ENCODE assay signal across 23 cellular contexts in genomic region chr9:124814178-124814535, GRCh38. TPM values are rescaled to one million over a fixed set of nuclear protein-coding genes. Genes with fewer than 3 reads are reported as not detected.
DNase-seq lines count a peak whose midpoint lies in the region; TF ChIP-seq lines count a peak whose summit lies in the region.
"Had no signal": no experiment of that assay in that cellular context is flagged by ENCODE, and none has a peak within 500 bp of the region (broad histone marks: within the 10 kb centered on the region; RNA-seq: fewer than 3 reads in every experiment).

No MANE protein-coding gene starts in this region.

- H3K4me3 Mint-ChIP-seq in chondrocyte (ENCODE audit: unreplicated experiment) = no peak overlapping the region
- no peak overlapping the region for H3K4me3 Mint-ChIP-seq in nephron
- H3K4me3 Mint-ChIP-seq: activated CD8-positive, alpha-beta memory T cell treated with anti-CD3 and anti-CD28 coated beads, Interleukin-2, amount 10 ng/mL, durations not matched to agents 7 days and 5 days; activated naive CD8-positive, alpha-beta T cell; effector memory CD8-positive, alpha-beta T cell; stimulated activated effector memory CD8-positive, alpha-beta T cell treated with anti-CD3 and anti-CD28 coated beads, Interleukin-12 subunit alpha, Interleukin-12 subunit beta, amount 100 ng/mL, for 72 hours had no signal

- no peaks in the 10 kb centered on the region for H3K9me3 ChIP-seq in vagina
- H3K9me3 ChIP-seq: pancreas, thoracic aorta had no signal

- peaks cover 57% of the 10 kb centered on the region for H3K4me1 Mint-ChIP-seq in chondrocyte (ENCODE audit: low read depth)
- peaks cover 50% of the 10 kb centered on the region for H3K4me1 Mint-ChIP-seq in nephron

- H3K27ac Mint-ChIP-seq in chondrocyte (ENCODE audit: unreplicated experiment) (peak overlapping the region; percentile 98), nephron (peak overlapping the region in 2 of 3 experiments; percentile 48 to 85)
- H3K27ac Mint-ChIP-seq: activated CD8-positive, alpha-beta memory T cell treated with anti-CD3 and anti-CD28 coated beads, Interleukin-2, amount 10 ng/mL, durations not matched to agents 7 days and 5 days; activated naive CD8-positive, alpha-beta T cell; effector memory CD8-positive, alpha-beta T cell; stimulated activated effector memory CD8-positive, alpha-beta T cell treated with anti-CD3 and anti-CD28 coated beads, Interleukin-12 subunit alpha, Interleukin-12 subunit beta, amount 100 ng/mL, for 72 hours had no signal

- POLR2A ChIA-PET in RWPE1 (lab: Yijun Ruan, JAX; ENCODE audit: low non-redundant PET) = interaction anchor here (0.6 kb wide), 1 partner anchor 23 kb away, joined by 3 read pairs; no protein-coding TSS in a partner anchor

- in situ Hi-C loops in KBM-7 (cut with MboI; ENCODE audit: low pct_unique_long_range_greater_than_20kb, low sequenced_read_pairs) = no loop called here

- H3K27me3 Mint-ChIP-seq in chondrocyte (ENCODE audit: low read depth) = no peaks in the 10 kb centered on the region
- peaks cover 4% of the 10 kb centered on the region for H3K27me3 Mint-ChIP-seq in nephron (ENCODE audit: low read depth)

- H3K27me3 ChIP-seq in vagina = no peaks in the 10 kb centered on the region
- H3K27me3 ChIP-seq: pancreas had no signal

- no peaks in the 10 kb centered on the region for H3K36me3 ChIP-seq in vagina
- H3K36me3 ChIP-seq: pancreas, thoracic aorta had no signal

- CTCF ChIA-PET in RWPE1 (lab: Yijun Ruan, JAX) = interaction anchor here (0.8 to 3.6 kb wide), 4 partner anchors 17 to 42 kb away, joined by 3 to 30 read pairs (median 10); partner anchors contain the start of genes NR6A1 and WDR38

- intact Hi-C loops in vagina (cut with DNase I) = no loop called here

- TF ChIP-seq CTCF in RWPE1 (conservative IDR thresholded peaks at IDR 0.05; ENCODE audit: low read depth) = no peak
- no peak for TF ChIP-seq CTCF in chondrocyte (IDR thresholded peaks at IDR 0.05)
- TF ChIP-seq CTCF in nephron (IDR thresholded peaks at IDR 0.05; ENCODE audit: unreplicated experiment in 3 of 3) = no peak
- TF ChIP-seq CTCF in vagina (IDR thresholded peaks at IDR 0.05) = no peak

- no peaks in the 10 kb centered on the region for H3K36me3 Mint-ChIP-seq in chondrocyte (ENCODE audit: low read depth)
- no peaks in the 10 kb centered on the region for H3K36me3 Mint-ChIP-seq in nephron (ENCODE audit: low read depth)
- H3K36me3 Mint-ChIP-seq: activated CD8-positive, alpha-beta memory T cell treated with anti-CD3 and anti-CD28 coated beads, Interleukin-2, amount 10 ng/mL, durations not matched to agents 7 days and 5 days; activated naive CD8-positive, alpha-beta T cell; stimulated activated effector memory CD8-positive, alpha-beta T cell treated with anti-CD3 and anti-CD28 coated beads, Interleukin-12 subunit alpha, Interleukin-12 subunit beta, amount 100 ng/mL, for 72 hours had no signal

- H3K4me1 ChIP-seq in vagina = peaks cover 53% of the 10 kb centered on the region

- TF ChIP-seq POLR2A in vagina (IDR thresholded peaks at IDR 0.05) = no peak

- H3K27ac ChIP-seq in RWPE1 (peak overlapping the region; percentile 94), vagina (peak overlapping the region; percentile 75)
- H3K27ac ChIP-seq: KMS-11, pancreas, thoracic aorta had no signal

- DNase-seq in RWPE1 (ENCODE audit: low spot score) (peak; percentile 66), chondrocyte (ENCODE audit: low spot score) (no peak), vagina (ENCODE audit: extremely low spot score in 2 of 2) (no peak), islet precursor cell (no peak), NCI-H1092 treated with DMSO at 0.1 percent for 48 hours (lab: John Stamatoyannopoulos, UW) (no peak), KBM-7 (no peak)
- DNase-seq: activated CD4-positive, alpha-beta T cell treated with anti-CD3 and anti-CD28 coated beads for 4 hours; activated CD8-positive, alpha-beta memory T cell treated with anti-CD3 and anti-CD28 coated beads, Interleukin-2, amount 10 ng/mL, durations not matched to agents 7 days and 5 days; AML-193; effector memory CD8-positive, alpha-beta T cell; GM23248; left ventricle myocardium superior; NCI-H1105; NCI-H2081 treated with DMSO at 0.1 percent for 48 hours; NCI-H446; pancreas had no signal

- H3K9me3 Mint-ChIP-seq in chondrocyte (ENCODE audit: low read depth) = no peaks in the 10 kb centered on the region
- H3K9me3 Mint-ChIP-seq in nephron = no peaks in the 10 kb centered on the region
- H3K9me3 Mint-ChIP-seq: effector memory CD8-positive, alpha-beta T cell; stimulated activated effector memory CD8-positive, alpha-beta T cell treated with anti-CD3 and anti-CD28 coated beads, Interleukin-12 subunit alpha, Interleukin-12 subunit beta, amount 100 ng/mL, for 72 hours had no signal

- H3K4me3 ChIP-seq in vagina = no peak overlapping the region
- H3K4me3 ChIP-seq: GM12878, GM23248, pancreas, thoracic aorta had no signal

RNA-seq across cellular contexts. Expression of gene OLFML2A, which starts 37.2 kb away (rescaled TPM):
- total RNA-seq in chondrocyte = 112 to 475 TPM (median 469 TPM) in 3 replicates
- total RNA-seq in vagina = 39.3 TPM
- total RNA-seq: activated CD8-positive, alpha-beta memory T cell treated with anti-CD3 and anti-CD28 coated beads, Interleukin-2, amount 10 ng/mL, durations not matched to agents 7 days and 5 days had no signal

RNA-seq across cellular contexts. Expression of gene WDR38, which starts 39.1 kb away (rescaled TPM):
- not detected in 3 replicates for total RNA-seq in chondrocyte
- total RNA-seq in vagina = not detected
- total RNA-seq: activated CD8-positive, alpha-beta memory T cell treated with anti-CD3 and anti-CD28 coated beads, Interleukin-2, amount 10 ng/mL, durations not matched to agents 7 days and 5 days; GM12878; GM23248; left ventricle myocardium superior; sciatic nerve; thoracic aorta had no signal

RNA-seq across cellular contexts. Expression of gene NR6A1, which starts 43.0 kb away (rescaled TPM):
- 0.39 to 0.77 TPM (median 0.56 TPM) in 3 replicates for total RNA-seq in chondrocyte
- 1.2 TPM for total RNA-seq in vagina
- total RNA-seq: GM23248 had no signal

RNA-seq across cellular contexts. Expression of gene RPL35, which starts 47.6 kb away (rescaled TPM):
- total RNA-seq in chondrocyte (706 to 837 TPM (median 731 TPM) in 3 replicates), vagina (1,925 TPM)

RNA-seq across cellular contexts. Expression of gene ARPC5L, which starts 47.8 kb away (rescaled TPM):
- total RNA-seq in chondrocyte (30.1 to 36.0 TPM (median 35.1 TPM) in 3 replicates), vagina (28.5 TPM)
